In the genomic region with DNA sequence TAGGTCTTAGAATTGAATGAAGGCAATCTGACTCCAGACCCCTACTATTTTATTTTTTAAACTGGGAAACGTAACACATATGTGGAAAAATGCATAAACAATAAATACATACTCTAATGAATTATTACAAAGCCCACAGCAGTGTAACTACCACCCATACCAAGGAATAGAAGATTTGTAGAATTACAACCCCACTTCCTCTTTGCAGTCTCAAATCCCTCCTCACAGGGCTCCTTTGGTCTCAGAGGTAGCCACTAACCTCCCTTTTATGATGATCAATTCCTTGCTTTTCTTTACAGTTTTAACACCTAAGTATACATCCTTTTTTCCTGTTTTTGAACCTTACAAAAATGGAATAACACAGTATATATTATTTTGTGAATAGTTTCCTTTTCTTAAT, we compare ENCODE assay signal across 2 cellular contexts.
TF ChIP-seq lines count a peak whose summit lies in the region.

No MANE protein-coding gene starts in this region.

TF ChIP-seq in GM12891, 5 proteins besides CTCF, POLR2A, EP300 and RAD21 (continued from another document):
- TF ChIP-seq SPI1 (IDR thresholded peaks at IDR 0.05; ENCODE audit: low read depth, low read length) (peak; percentile 71), PAX5 (IDR thresholded peaks at IDR 0.05; ENCODE audit: insufficient read depth, low read length, severe bottlenecking) (no peak)

TF ChIP-seq in GM12878, 131 proteins besides CTCF, POLR2A, EP300 and RAD21:
- TF ChIP-seq RELB (IDR thresholded peaks at IDR 0.05; ENCODE audit: low read depth) (no peak), SPI1 (IDR thresholded peaks at IDR 0.05; ENCODE audit: borderline replicate concordance, insufficient read depth, low read depth, low read length) (peak; percentile 73; the same call in 1 of the 2 replicates), ZSCAN29 (IDR thresholded peaks at IDR 0.05) (no peak)
